ENCODE assay signal across 30 cellular contexts in the genomic region with DNA sequence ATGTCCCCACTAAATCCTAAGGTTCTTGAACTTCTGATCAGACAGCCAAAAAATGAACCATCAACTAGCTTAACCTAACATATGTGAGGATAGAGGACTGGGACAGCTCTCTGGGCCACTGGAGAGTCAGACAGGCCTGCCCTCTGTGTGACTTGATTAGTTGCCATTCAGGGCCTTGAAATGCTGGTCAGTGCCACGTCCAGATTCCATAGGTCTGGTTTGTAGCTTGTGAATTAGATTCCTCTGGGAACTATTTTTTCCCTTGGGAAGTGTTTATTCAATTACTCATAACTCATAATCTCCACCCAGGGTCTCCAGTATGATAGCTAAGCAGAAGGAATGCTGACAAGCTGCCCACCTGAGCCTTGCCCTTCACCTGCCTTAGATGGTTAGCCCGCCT. TPM values are rescaled to one million over a fixed set of nuclear protein-coding genes. Genes with fewer than 3 reads are reported as not detected.
"Had no signal": no experiment of that assay in that cellular context is flagged by ENCODE, and none has a peak within 500 bp of the region (broad histone marks: within the 10 kb centered on the region; RNA-seq: fewer than 3 reads in every experiment).

No MANE protein-coding gene starts in this region.

- H3K4me3 ChIP-seq: ascending aorta, esophagus squamous epithelium, heart right ventricle, mucosa of descending colon, sigmoid colon, smooth muscle cell, vagina had no signal

- H3K36me3 ChIP-seq: ascending aorta, esophagus squamous epithelium, heart right ventricle, sigmoid colon, vagina had no signal

- H3K27ac ChIP-seq: ascending aorta, epithelial cell of prostate, esophagus squamous epithelium, heart right ventricle, sigmoid colon, vagina had no signal

- H3K27me3 ChIP-seq: ascending aorta, sigmoid colon, vagina had no signal

- H3K4me1 ChIP-seq: ascending aorta, esophagus squamous epithelium, heart right ventricle, sigmoid colon, vagina had no signal

- ATAC-seq: heart right ventricle; left cardiac atrium; left ventricle myocardium superior; mucosa of descending colon; natural killer cell treated with Interleukin-12 subunit alpha and Interleukin-12 subunit beta and Interleukin-15 and Interleukin-18, amount 100 ng/mL, for 72 hours; stimulated activated memory B cell treated with anti-CD40 and anti-IgM and Interleukin-4, amounts not matched to agents 10 μg/mL and 1 μg/mL and 100 μg/mL, for 72 hours; stimulated activated naive CD8-positive, alpha-beta T cell treated with anti-CD3 and anti-CD28 coated beads, Interleukin-15, amount 100 ng/mL, for 72 hours had no signal

- H3K9me3 ChIP-seq: ascending aorta, esophagus squamous epithelium, heart right ventricle, mucosa of descending colon, sigmoid colon, vagina had no signal

- DNase-seq: activated CD4-positive, alpha-beta memory T cell treated with anti-CD3 and anti-CD28 coated beads, Interleukin-2, amount 10 ng/mL, durations not matched to agents 7 days and 5 days; activated CD4-positive, alpha-beta T cell treated with anti-CD3 and anti-CD28 coated beads for 1 hour; activated CD4-positive, alpha-beta T cell treated with anti-CD3 and anti-CD28 coated beads, Interleukin-2, amount 10 ng/mL, durations not matched to agents 7 days and 5 days; activated CD8-positive, alpha-beta memory T cell treated with anti-CD3 and anti-CD28 coated beads, Interleukin-2, amount 50 U/mL, for 48 hours; activated gamma-delta T cell; activated naive CD4-positive, alpha-beta T cell treated with anti-CD3 and anti-CD28 coated beads, Interleukin-2, amount 10 ng/mL, durations not matched to agents 7 days and 5 days; activated naive CD8-positive, alpha-beta T cell treated with anti-CD3 and anti-CD28 coated beads, Interleukin-2, amount 10 ng/mL, durations not matched to agents 7 days and 5 days; activated T-cell treated with anti-CD3 and anti-CD28 coated beads, Interleukin-2, amount 50 U/mL, for 24 hours; central memory CD4-positive, alpha-beta T cell; effector CD8-positive, alpha-beta T cell; esophagus squamous epithelium; foreskin melanocyte; heart right ventricle; left cardiac atrium; left ventricle myocardium superior; mucosa of descending colon; sigmoid colon; stimulated activated CD4-positive, alpha-beta T cell treated with anti-CD3 and anti-CD28 coated beads, Interleukin-1b, Interleukin-23, amount 100 ng/mL, for 48 hours; stimulated activated CD4-positive, alpha-beta T cell treated with anti-CD3 and anti-CD28 coated beads, Interleukin-4, amount 100 ng/mL, for 4 hours; stimulated activated CD8-positive, alpha-beta memory T cell treated with anti-CD3 and anti-CD28 coated beads, Interleukin-4, amount 100 ng/mL, for 48 hours; stimulated activated naive CD8-positive, alpha-beta T cell treated with anti-CD3 and anti-CD28 coated beads, Interleukin-15, amount 100 ng/mL, for 72 hours; substantia nigra; T-helper 2 cell had no signal

RNA-seq across cellular contexts. Expression of gene IGF2BP1, which starts 48.2 kb away (rescaled TPM):
- total RNA-seq: activated CD4-positive, alpha-beta memory T cell treated with anti-CD3 and anti-CD28 coated beads, Interleukin-2, amount 10 ng/mL, durations not matched to agents 7 days and 5 days; activated naive CD8-positive, alpha-beta T cell treated with anti-CD3 and anti-CD28 coated beads, Interleukin-2, amount 10 ng/mL, durations not matched to agents 7 days and 5 days; ascending aorta; esophagus squamous epithelium; heart right ventricle; left ventricle myocardium superior; mesenteric fat pad; vagina had no signal
